7 cellular contexts compared by ENCODE assay signal in the genomic region with DNA sequence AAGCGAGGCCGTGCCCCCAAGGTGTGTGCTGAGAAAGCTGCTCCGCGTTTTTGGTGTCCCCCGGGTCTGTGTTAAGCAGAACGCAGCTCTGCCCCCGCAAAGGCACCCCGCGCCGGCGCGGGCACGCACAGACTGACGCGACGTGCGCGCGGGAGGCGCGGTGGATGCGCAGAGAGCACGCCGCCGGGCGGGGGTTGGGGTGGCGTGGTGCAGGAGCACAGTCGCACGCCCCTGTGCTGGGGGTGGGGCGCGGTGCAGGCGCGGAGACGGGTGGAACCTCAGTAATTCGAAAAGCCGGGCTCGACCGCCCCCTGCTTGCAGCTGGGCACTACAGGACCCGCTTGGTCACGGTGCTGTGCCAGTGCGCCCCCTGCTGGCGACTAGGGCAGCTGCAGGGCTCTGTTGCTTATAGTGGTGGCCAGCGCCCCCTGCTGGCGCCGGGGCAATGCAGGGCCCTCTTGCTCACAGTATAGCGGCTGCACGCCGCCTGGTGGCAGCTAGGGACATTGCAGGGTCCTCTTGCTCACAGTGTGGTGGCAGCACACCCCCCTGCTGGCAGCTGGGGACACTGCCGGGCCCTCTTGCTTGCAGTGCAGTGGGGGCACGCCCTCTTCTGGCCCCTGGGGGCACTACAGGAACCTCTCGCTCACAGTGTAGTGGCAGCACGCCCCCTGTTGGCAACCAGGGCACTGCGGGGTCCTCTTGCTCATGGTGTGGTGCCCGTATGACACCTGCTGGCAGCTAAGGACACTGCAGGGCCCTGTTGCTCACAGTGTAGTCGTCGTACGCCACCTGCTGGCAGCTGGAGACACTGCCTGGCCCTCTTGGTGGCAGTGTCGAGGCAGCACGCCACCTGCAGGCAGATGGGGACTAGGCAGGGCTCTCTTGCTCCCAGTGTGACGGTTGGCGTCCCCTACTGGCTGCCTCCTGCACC.
DNase-seq lines count a peak whose midpoint lies in the region; ATAC-seq lines count a peak whose summit lies in the region.
"Not testable (repeated sequence)": the region's sequence is repeated elsewhere in the genome, so short reads cannot be mapped to it uniquely, and the experiment has no call there.

No MANE protein-coding gene starts in this region.

- intact Hi-C loops in posterior cingulate gyrus (cut with DNase I), result not testable (repeated sequence)

- DNase-seq in M059J (ENCODE audit: low read depth), result peak; percentile 28
- DNase-seq in T follicular helper cell (ENCODE audit: low read depth), result peak; percentile 40
- DNase-seq in activated T-helper 9 cell treated with anti-CD3 and anti-CD28 coated beads, Interleukin-2, amount 50 U/mL, for 16 hours (ENCODE audit: low read depth), result peak; percentile 40
- DNase-seq in glomerular endothelial cell (ENCODE audit: extremely low read depth, low read depth, low spot score), result peak; percentile 5
- peak in 7 of 10 donors; percentile 9 to 87 (median 42) for DNase-seq in posterior cingulate gyrus

- ATAC-seq in GM18519 (IDR thresholded peaks at IDR 0.05; ENCODE audit: low FRiP score, unreplicated experiment) (peak; percentile 92), HG02678 (IDR thresholded peaks at IDR 0.05; ENCODE audit: unreplicated experiment) (peak; percentile 94)

Comparison
In these comparisons a context has a peak if more than half of its experiments do, and no peak if none do; other contexts are left out.
1. Peak in every context shown above with its lines: DNase-seq and ATAC-seq.